Comparison of ENCODE assay signal across 10 cellular contexts in genomic region chr2:222433381-222434173, GRCh38. TPM values are rescaled to one million over a fixed set of nuclear protein-coding genes. Genes with fewer than 3 reads are reported as not detected.
DNase-seq lines count a peak whose midpoint lies in the region; ATAC-seq, FAIRE-seq and TF ChIP-seq lines count a peak whose summit lies in the region.
"Had no signal": no experiment of that assay in that cellular context is flagged by ENCODE, and none has a peak within 500 bp of the region (broad histone marks: within the 10 kb centered on the region; RNA-seq: fewer than 3 reads in every experiment).

No MANE protein-coding gene starts in this region.

- no peak overlapping the region for H3K27ac Mint-ChIP-seq in stimulated activated naive CD8-positive, alpha-beta T cell treated with anti-CD3 and anti-CD28 coated beads, Interleukin-15, amount 100 ng/mL, for 72 hours

- no peak for DNase-seq in GM12892 (ENCODE audit: insufficient read length)
- peak; percentile 46 for DNase-seq in iPS-NIHi11 (ENCODE audit: low spot score)
- DNase-seq in NCI-H1436 (lab: John Stamatoyannopoulos, UW): no peak
- no peak for DNase-seq in cerebellum (ENCODE audit: low spot score)
- no peak for DNase-seq in stimulated activated naive CD8-positive, alpha-beta T cell treated with anti-CD3 and anti-CD28 coated beads, Interleukin-15, amount 100 ng/mL, for 72 hours
- no peak for DNase-seq in activated CD4-positive, alpha-beta T cell treated with anti-CD3 and anti-CD28 coated beads, Interleukin-2, amount 50 U/mL, for 4 hours
- DNase-seq: GF-D8 had no signal

- no peak overlapping the region for H3K4me3 Mint-ChIP-seq in stimulated activated naive CD8-positive, alpha-beta T cell treated with anti-CD3 and anti-CD28 coated beads, Interleukin-15, amount 100 ng/mL, for 72 hours

- H3K9me3 Mint-ChIP-seq in stimulated activated naive CD8-positive, alpha-beta T cell treated with anti-CD3 and anti-CD28 coated beads, Interleukin-15, amount 100 ng/mL, for 72 hours: peaks cover 0 to 27% of the 10 kb centered on the region in 2 donors

- peak; percentile 81 for FAIRE-seq in GM12892 (lab: Jason Lieb, UNC)

- H3K4me1 Mint-ChIP-seq in stimulated activated naive CD8-positive, alpha-beta T cell treated with anti-CD3 and anti-CD28 coated beads, Interleukin-15, amount 100 ng/mL, for 72 hours: peaks cover 6% of the 10 kb centered on the region

- no peak for TF ChIP-seq POLR2A in GM12892 (IDR thresholded peaks at IDR 0.05; ENCODE audit: low read depth, low read length)

- ATAC-seq in GM21737 (IDR thresholded peaks at IDR 0.05; ENCODE audit: unreplicated experiment): peak; percentile 73
- ATAC-seq in stimulated activated naive CD8-positive, alpha-beta T cell treated with anti-CD3 and anti-CD28 coated beads, Interleukin-15, amount 100 ng/mL, for 72 hours: no peak

- no peak for TF ChIP-seq EP300 in Ishikawa (IDR thresholded peaks at IDR 0.05; ENCODE audit: borderline replicate concordance)

- no peak for TF ChIP-seq RAD21 in Ishikawa (IDR thresholded peaks at IDR 0.05; ENCODE audit: low read depth)

- peaks cover 7% of the 10 kb centered on the region for H3K27me3 Mint-ChIP-seq in stimulated activated naive CD8-positive, alpha-beta T cell treated with anti-CD3 and anti-CD28 coated beads, Interleukin-15, amount 100 ng/mL, for 72 hours

TF ChIP-seq in Ishikawa, 13 proteins besides CTCF, POLR2A, EP300 and RAD21:
- TF ChIP-seq NFIC (IDR thresholded peaks at IDR 0.05): 0 out of 2 replicates have a peak, but pooled peaks have one; percentile 21
- no peak for TF ChIP-seq TAF1 (IDR thresholded peaks at IDR 0.05; ENCODE audit: low read depth)
- TF ChIP-seq FOXM1 (IDR thresholded peaks at IDR 0.05; ENCODE audit: borderline replicate concordance, low read depth): no peak
- TF ChIP-seq MAX (IDR thresholded peaks at IDR 0.05): 0 out of 2 replicates have a peak, but pooled peaks have one; percentile 27
- no peak for TF ChIP-seq EGR1 (IDR thresholded peaks at IDR 0.05)
TF ChIP-seq in Ishikawa: peak in this region for 2.

RNA-seq across cellular contexts. Expression of gene SGPP2, which starts 9.2 kb away (rescaled TPM):
- polyA plus RNA-seq in GM12892 (2012; ENCODE audit: missing spikeins): 13.0 TPM
- 3.1 TPM for total RNA-seq in cerebellum
- total RNA-seq: RPMI7951 had no signal
